Comparison of ENCODE assay signal across 8 cellular contexts in the genomic region with DNA sequence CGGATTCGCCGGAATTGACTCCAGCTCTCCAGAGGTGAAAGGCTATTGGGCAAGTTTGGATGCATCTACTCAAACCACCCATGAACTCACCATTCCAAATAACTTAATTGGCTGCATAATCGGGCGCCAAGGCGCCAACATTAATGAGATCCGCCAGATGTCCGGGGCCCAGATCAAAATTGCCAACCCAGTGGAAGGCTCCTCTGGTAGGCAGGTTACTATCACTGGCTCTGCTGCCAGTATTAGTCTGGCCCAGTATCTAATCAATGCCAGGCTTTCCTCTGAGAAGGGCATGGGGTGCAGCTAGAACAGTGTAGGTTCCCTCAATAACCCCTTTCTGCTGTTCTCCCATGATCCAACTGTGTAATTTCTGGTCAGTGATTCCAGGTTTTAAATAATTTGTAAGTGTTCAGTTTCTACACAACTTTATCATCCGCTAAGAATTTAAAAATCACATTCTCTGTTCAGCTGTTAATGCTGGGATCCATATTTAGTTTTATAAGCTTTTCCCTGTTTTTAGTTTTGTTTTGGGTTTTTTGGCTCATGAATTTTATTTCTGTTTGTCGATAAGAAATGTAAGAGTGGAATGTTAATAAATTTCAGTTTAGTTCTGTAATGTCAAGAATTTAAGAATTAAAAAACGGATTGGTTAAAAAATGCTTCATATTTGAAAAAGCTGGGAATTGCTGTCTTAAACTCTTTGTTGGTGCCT. TPM values are rescaled to one million over a fixed set of nuclear protein-coding genes. Genes with fewer than 3 reads are reported as not detected.
A peak's percentile ranks its signal among the peaks of the same experiment; 100 is the strongest.
DNase-seq lines count a peak whose midpoint lies in the region; ATAC-seq and TF ChIP-seq lines count a peak whose summit lies in the region.

No MANE protein-coding gene starts in this region.

- peaks cover 49 to 57% of the 10 kb centered on the region in 2 donors for H3K4me1 Mint-ChIP-seq in effector memory CD8-positive, alpha-beta T cell (ENCODE audit: low read depth in 2 of 2)
- peaks cover 34% of the 10 kb centered on the region for H3K4me1 Mint-ChIP-seq in osteocyte (ENCODE audit: unreplicated experiment)

- H3K9me3 Mint-ChIP-seq in effector memory CD8-positive, alpha-beta T cell, result no peaks in the 10 kb centered on the region
- no peaks in the 10 kb centered on the region for H3K9me3 Mint-ChIP-seq in osteocyte (ENCODE audit: unreplicated experiment)

- peak overlapping the region; percentile 100 for H3K27ac Mint-ChIP-seq in effector memory CD8-positive, alpha-beta T cell
- peak overlapping the region; percentile 100 for H3K27ac Mint-ChIP-seq in osteocyte (ENCODE audit: unreplicated experiment)

- ATAC-seq in effector memory CD8-positive, alpha-beta T cell (replicated peaks), result no peak

- H3K4me1 ChIP-seq in NT2/D1 (ENCODE audit: insufficient read depth, insufficient read length), result no peaks in the 10 kb centered on the region

- H3K9me3 ChIP-seq in NT2/D1 (ENCODE audit: insufficient read depth, low read length), result no peaks in the 10 kb centered on the region

- no peaks in the 10 kb centered on the region for H3K27me3 Mint-ChIP-seq in effector memory CD8-positive, alpha-beta T cell
- no peaks in the 10 kb centered on the region for H3K27me3 Mint-ChIP-seq in osteocyte (ENCODE audit: unreplicated experiment)

- TF ChIP-seq CTCF in osteocyte (IDR thresholded peaks at IDR 0.05) (no peak), GM13976 (IDR thresholded peaks at IDR 0.05; ENCODE audit: borderline replicate concordance, control extremely low read depth, extremely low read depth, insufficient read depth, missing control alignments) (no peak)

- peaks cover 58% of the 10 kb centered on the region for H3K36me3 Mint-ChIP-seq in effector memory CD8-positive, alpha-beta T cell (ENCODE audit: insufficient read depth)
- peaks cover 24% of the 10 kb centered on the region for H3K36me3 Mint-ChIP-seq in osteocyte (ENCODE audit: unreplicated experiment)

- in situ Hi-C loops in GM13976 (cut with MboI; ENCODE audit: low sequenced_read_pairs, unreplicated experiment), result no loop called here

- no peaks in the 10 kb centered on the region for H3K27me3 ChIP-seq in NT2/D1 (ENCODE audit: insufficient read depth, insufficient read length)

- peak overlapping the region; percentile 91 for H3K4me3 ChIP-seq in NT2/D1 (ENCODE audit: insufficient read length, low read depth)

- peak; percentile 61 for DNase-seq in NCI-H146 (lab: John Stamatoyannopoulos, UW)
- DNase-seq in NCI-H146 treated with DMSO at 0.1 percent for 48 hours (lab: John Stamatoyannopoulos, UW; ENCODE audit: unreplicated experiment), result no peak
- DNase-seq in NT2/D1 (ENCODE audit: low read depth, low spot score), result no peak
- no peak for DNase-seq in effector memory CD8-positive, alpha-beta T cell
- no peak for DNase-seq in osteocyte (ENCODE audit: extremely low spot score, unreplicated experiment)
- DNase-seq in AG08396 (ENCODE audit: low spot score), result no peak
- DNase-seq in dedifferentiated amniotic fluid mesenchymal stem cell (ENCODE audit: extremely low spot score), result no peak
- DNase-seq in GM13976 (ENCODE audit: low spot score), result no peak

- peak overlapping the region; percentile 99 for H3K9ac ChIP-seq in NT2/D1 (ENCODE audit: insufficient read length, low read depth)

- peak overlapping the region; percentile 96 for H3K4me3 Mint-ChIP-seq in effector memory CD8-positive, alpha-beta T cell
- H3K4me3 Mint-ChIP-seq in osteocyte (ENCODE audit: unreplicated experiment), result peak overlapping the region; percentile 97

- H3K36me3 ChIP-seq in NT2/D1 (ENCODE audit: insufficient read depth, insufficient read length, low read length), result peaks cover 26% of the 10 kb centered on the region

RNA-seq across cellular contexts. Expression of a gene that starts 1.4 kb away (rescaled TPM):
- 261 and 262 TPM in 2 replicates for total RNA-seq in osteocyte
